Comparison of ENCODE assay signal across 24 cellular contexts in the genomic region with DNA sequence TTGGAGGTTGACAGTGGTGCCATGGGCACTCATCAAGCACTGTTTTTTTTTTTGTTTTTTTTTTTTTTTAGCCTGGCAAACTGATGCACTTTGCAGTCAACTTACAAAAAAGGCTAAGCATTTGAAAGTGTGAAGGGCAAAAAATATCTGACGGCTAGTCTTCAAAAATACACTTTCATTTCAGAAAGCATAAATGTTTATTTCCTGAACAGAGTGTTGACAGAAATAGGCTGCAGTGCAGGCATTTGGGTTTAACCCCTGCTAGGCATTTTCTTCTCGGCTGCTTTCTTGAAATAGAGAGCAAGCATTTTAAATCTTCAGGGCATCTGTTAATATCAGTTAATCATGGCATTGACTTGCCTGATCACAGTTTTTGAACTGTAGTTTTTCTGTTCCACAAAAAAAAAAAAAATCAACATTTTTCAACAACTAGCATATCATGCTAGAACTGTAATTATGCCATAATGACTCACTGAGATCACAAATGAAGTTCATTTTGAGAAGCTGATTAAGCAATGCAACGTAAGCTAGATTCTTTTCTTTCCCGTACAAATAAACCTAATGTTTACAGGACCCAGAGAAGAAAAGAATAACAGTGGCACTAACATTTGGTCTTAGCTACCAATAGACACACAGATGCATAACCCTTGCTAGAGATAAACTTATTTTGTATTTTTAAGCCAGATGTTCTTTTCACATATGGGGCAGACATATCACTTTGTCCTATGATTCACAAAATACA.
DNase-seq lines count a peak whose midpoint lies in the region; ATAC-seq, FAIRE-seq and TF ChIP-seq lines count a peak whose summit lies in the region.
"Had no signal": no experiment of that assay in that cellular context is flagged by ENCODE, and none has a peak within 500 bp of the region (broad histone marks: within the 10 kb centered on the region; RNA-seq: fewer than 3 reads in every experiment).

No MANE protein-coding gene starts in this region.

- no peaks in the 10 kb centered on the region for H3K4me1 Mint-ChIP-seq in astrocyte (ENCODE audit: low read depth, unreplicated experiment)
- H3K4me1 Mint-ChIP-seq: activated naive CD8-positive, alpha-beta T cell treated with anti-CD3 and anti-CD28 coated beads, Interleukin-2, amount 50 U/mL, for 24 hours had no signal

- ATAC-seq in foreskin keratinocyte (peak; percentile 53), GM18861 (IDR thresholded peaks at IDR 0.05; ENCODE audit: unreplicated experiment) (no peak), left cardiac atrium (no peak)
- ATAC-seq: activated CD8-positive, alpha-beta T cell treated with anti-CD3 and anti-CD28 coated beads for 36 hours; activated naive CD8-positive, alpha-beta T cell treated with anti-CD3 and anti-CD28 coated beads, Interleukin-2, amount 50 U/mL, for 24 hours; HCT116; HepG2; right cardiac atrium had no signal

- H3K9ac ChIP-seq in astrocyte (ENCODE audit: low read length), result no peak overlapping the region

- H3K36me3 ChIP-seq in BE2C (peaks cover 16% of the 10 kb centered on the region), astrocyte (ENCODE audit: insufficient read depth, low read length) (no peaks in the 10 kb centered on the region)
- H3K36me3 ChIP-seq: heart right ventricle had no signal

- H3K27ac ChIP-seq in astrocyte (ENCODE audit: low read depth, low read length) (no peak overlapping the region), foreskin keratinocyte (no peak overlapping the region)
- H3K27ac ChIP-seq: heart right ventricle, RWPE1, VCaP had no signal

- H4K20me1 ChIP-seq in astrocyte (ENCODE audit: insufficient read depth, low read length), result no peaks in the 10 kb centered on the region

- H3K9me3 ChIP-seq in BE2C (no peaks in the 10 kb centered on the region), astrocyte (ENCODE audit: insufficient read depth, low read depth, low read length) (no peaks in the 10 kb centered on the region)
- H3K9me3 ChIP-seq: heart right ventricle had no signal

- no peaks in the 10 kb centered on the region for H3K36me3 Mint-ChIP-seq in astrocyte (ENCODE audit: low read depth, unreplicated experiment)

- intact Hi-C loops in left cardiac atrium (cut with DNase I), result no loop called here

- no peak overlapping the region for H2AFZ ChIP-seq in astrocyte (ENCODE audit: low read depth, low read length)

- no peak overlapping the region for H3K4me3 Mint-ChIP-seq in astrocyte (ENCODE audit: unreplicated experiment)
- H3K4me3 Mint-ChIP-seq: activated CD8-positive, alpha-beta T cell treated with anti-CD3 and anti-CD28 coated beads for 36 hours; activated naive CD8-positive, alpha-beta T cell treated with anti-CD3 and anti-CD28 coated beads, Interleukin-2, amount 50 U/mL, for 24 hours had no signal

- H3K27me3 ChIP-seq in BE2C, result no peaks in the 10 kb centered on the region
- H3K27me3 ChIP-seq in astrocyte (ENCODE audit: insufficient read depth, low read length), result no peaks in the 10 kb centered on the region
- H3K27me3 ChIP-seq in foreskin keratinocyte, result no peaks in the 10 kb centered on the region
- H3K27me3 ChIP-seq: heart right ventricle had no signal

- no peaks in the 10 kb centered on the region for H3K27me3 Mint-ChIP-seq in astrocyte (ENCODE audit: low read depth, unreplicated experiment)
- H3K27me3 Mint-ChIP-seq: activated CD8-positive, alpha-beta T cell treated with anti-CD3 and anti-CD28 coated beads for 36 hours; activated naive CD8-positive, alpha-beta T cell treated with anti-CD3 and anti-CD28 coated beads, Interleukin-2, amount 50 U/mL, for 24 hours had no signal

- H3K4me3 ChIP-seq in BE2C (ENCODE audit: low read depth, low read length) (0 out of 2 replicates have a peak overlapping the region, but pooled peaks have one; percentile 11), astrocyte (ENCODE audit: insufficient read depth, low read depth, low read length) (no peak overlapping the region)
- H3K4me3 ChIP-seq: heart right ventricle had no signal

- H3K4me1 ChIP-seq in BE2C (peaks cover 53% of the 10 kb centered on the region), astrocyte (ENCODE audit: insufficient read depth, low read length) (no peaks in the 10 kb centered on the region), foreskin keratinocyte (peaks cover 5% of the 10 kb centered on the region)

- no peaks in the 10 kb centered on the region for H3K79me2 ChIP-seq in astrocyte (ENCODE audit: insufficient read depth, low read length)

- FAIRE-seq in astrocyte (lab: Jason Lieb, UNC), result no peak
- FAIRE-seq: endothelial cell of umbilical vein, HepG2, kidney had no signal

- H3K27ac Mint-ChIP-seq in astrocyte (ENCODE audit: unreplicated experiment), result no peak overlapping the region
- H3K27ac Mint-ChIP-seq: activated CD8-positive, alpha-beta T cell treated with anti-CD3 and anti-CD28 coated beads for 36 hours; activated naive CD8-positive, alpha-beta T cell treated with anti-CD3 and anti-CD28 coated beads, Interleukin-2, amount 50 U/mL, for 24 hours had no signal

- DNase-seq in BE2C (no peak), HCEC 1CT (peak; percentile 72), astrocyte (ENCODE audit: low read depth) (peak; percentile 27), foreskin keratinocyte (peak in 1 of 2 donors; percentile 14), left cardiac atrium (no peak), T-helper 1 cell (no peak), NK-92 (lab: John Stamatoyannopoulos, UW; ENCODE audit: unreplicated experiment) (no peak)
- DNase-seq: activated CD8-positive, alpha-beta T cell treated with anti-CD3 and anti-CD28 coated beads for 36 hours; activated naive CD8-positive, alpha-beta T cell treated with anti-CD3 and anti-CD28 coated beads, Interleukin-2, amount 50 U/mL, for 24 hours; activated T-cell treated with anti-CD3 and anti-CD28 coated beads, Interleukin-2, amount 50 U/mL, for 48 hours; GF-D8; heart right ventricle; kidney; NCI-H1092; right cardiac atrium; stimulated activated CD4-positive, alpha-beta T cell treated with anti-CD3 and anti-CD28 coated beads, Interleukin-2, amount 100 ng/mL, for 48 hours; substantia nigra; SW 1271 had no signal

- no peak for TF ChIP-seq CTCF in BE2C (IDR thresholded peaks at IDR 0.05; ENCODE audit: low read depth, low read length)
- TF ChIP-seq CTCF in astrocyte (IDR thresholded peaks at IDR 0.05; ENCODE audit: insufficient read depth, low read depth, low read length), result no peak
- TF ChIP-seq CTCF in foreskin keratinocyte (conservative IDR thresholded peaks at IDR 0.05), result no peak

- no peak overlapping the region for H3K4me2 ChIP-seq in astrocyte (ENCODE audit: low read length)

- peaks cover 1% of the 10 kb centered on the region for H3K9me3 Mint-ChIP-seq in astrocyte (ENCODE audit: unreplicated experiment)

Comparison
In these comparisons a context has a peak if more than half of its experiments do, and no peak if none do; other contexts are left out.
1. DNase-seq: peak in HCEC 1CT (single experiment) and astrocyte (single experiment); none in BE2C (single experiment), left cardiac atrium (single experiment), T-helper 1 cell (0 of 5) and NK-92 (single experiment).